1 cellular context compared by ENCODE assay signal in genomic region chr1:46340404-46341221, GRCh38.
TF ChIP-seq lines count a peak whose summit lies in the region.

Gene NSUN4, plus strand, starts transcription at chr1:46340807. Its CDS starts 20 bp downstream, at chr1:46340827.

TF ChIP-seq in K562, 482 proteins besides CTCF, POLR2A, EP300 and RAD21 (continued from another document and continues in another):
- peak in 2 of 3 experiments; percentile 91 to 99; a peak in 5 of 6 replicates for TF ChIP-seq ZBTB11 (CRISPR knock-in tag; IDR thresholded peaks at IDR 0.05)
- TF ChIP-seq ARID2 (IDR thresholded peaks at IDR 0.05) = no peak
- TF ChIP-seq HNRNPL (IDR thresholded peaks at IDR 0.05; ENCODE audit: low read depth, low read length) = no peak
- peak; percentile 73; the same call in 1 of the 2 replicates for TF ChIP-seq IRF1 (CRISPR knock-in tag; IDR thresholded peaks at IDR 0.05; ENCODE audit: borderline replicate concordance)
- no peak for TF ChIP-seq EZH2 (IDR thresholded peaks at IDR 0.05; ENCODE audit: borderline replicate concordance, low read depth, low read length)
- TF ChIP-seq SMARCA4 (IDR thresholded peaks at IDR 0.05) = peak; percentile 21; the same call in 1 of the 2 replicates
- TF ChIP-seq FOXM1 (IDR thresholded peaks at IDR 0.05; ENCODE audit: low read depth) = 0 out of 2 replicates have a peak, but pooled peaks have one; percentile 27
- TF ChIP-seq FOXM1 (CRISPR knock-in tag; IDR thresholded peaks at IDR 0.05; ENCODE audit: low read depth) = peak; percentile 86
- no peak for TF ChIP-seq RBM17 (IDR thresholded peaks at IDR 0.05; ENCODE audit: borderline replicate concordance, low read depth, low read length)
- peak; percentile 96 for TF ChIP-seq NBN (IDR thresholded peaks at IDR 0.05; ENCODE audit: low read depth)
- TF ChIP-seq NCOA6 (IDR thresholded peaks at IDR 0.05) = no peak
- peak; percentile 96 for TF ChIP-seq POLR2B (IDR thresholded peaks at IDR 0.05; ENCODE audit: low read depth, partially characterized antibody)
- TF ChIP-seq USF1 (CRISPR knock-in tag; IDR thresholded peaks at IDR 0.05) = 0 out of 2 replicates have a peak, but pooled peaks have one; percentile 36
- 0 out of 2 replicates have a peak, but pooled peaks have one; percentile 4 for TF ChIP-seq ZNF766 (CRISPR knock-in tag; conservative IDR thresholded peaks at IDR 0.05)
- peak; percentile 99 for TF ChIP-seq MYC (IDR thresholded peaks at IDR 0.05; ENCODE audit: low read depth, low read length)
- peak; percentile 97 for TF ChIP-seq MYC (CRISPR knock-in tag; IDR thresholded peaks at IDR 0.05; ENCODE audit: borderline replicate concordance, low read depth)
- peak; percentile 83; the same call in 1 of the 2 replicates for TF ChIP-seq TCF7 (IDR thresholded peaks at IDR 0.05; ENCODE audit: borderline replicate concordance)
- no peak for TF ChIP-seq ZNF644 (tag; IDR thresholded peaks at IDR 0.05; ENCODE audit: low read depth)
- TF ChIP-seq GATAD2A (IDR thresholded peaks at IDR 0.05) = peak; percentile 91; the same call in 1 of the 2 replicates
- peak; percentile 55; the same call in 1 of the 2 replicates for TF ChIP-seq STAT5A (IDR thresholded peaks at IDR 0.05; ENCODE audit: borderline replicate concordance, low read length)
- no peak for TF ChIP-seq MCM5 (IDR thresholded peaks at IDR 0.05; ENCODE audit: low read depth)
- TF ChIP-seq ZNF212 (CRISPR knock-in tag; IDR thresholded peaks at IDR 0.05) = 0 out of 2 replicates have a peak, but pooled peaks have one; percentile 40
- TF ChIP-seq ZFX (CRISPR knock-in tag; IDR thresholded peaks at IDR 0.05) = peak; percentile 76
- TF ChIP-seq ZNF12 (CRISPR knock-in tag; IDR thresholded peaks at IDR 0.05) = peak; percentile 54
- TF ChIP-seq HOXB6 (CRISPR knock-in tag; IDR thresholded peaks at IDR 0.05; ENCODE audit: borderline replicate concordance) = no peak
- TF ChIP-seq PHB2 (IDR thresholded peaks at IDR 0.05; ENCODE audit: low read depth) = no peak; the same call in 1 of the 2 replicates
- no peak for TF ChIP-seq SRSF3 (IDR thresholded peaks at IDR 0.05; ENCODE audit: insufficient read depth, low read length)
- TF ChIP-seq NR4A1 (CRISPR knock-in tag; IDR thresholded peaks at IDR 0.05) = peak; percentile 59; the same call in 1 of the 2 replicates
- peak; percentile 65 for TF ChIP-seq NR4A1 (tag; IDR thresholded peaks at IDR 0.05)
- peak; percentile 70; the same call in 1 of the 2 replicates for TF ChIP-seq E2F1 (CRISPR knock-in tag; IDR thresholded peaks at IDR 0.05)
- peak; percentile 20; the same call in 1 of the 2 replicates for TF ChIP-seq MITF (IDR thresholded peaks at IDR 0.05)
- TF ChIP-seq RBM39 (optimal IDR thresholded peaks at IDR 0.05; ENCODE audit: low read depth, low read length) = peak; percentile 68
- TF ChIP-seq ZNF124 (CRISPR knock-in tag; IDR thresholded peaks at IDR 0.05) = no peak
- peak; percentile 50 to 55 for TF ChIP-seq E2F6 (IDR thresholded peaks at IDR 0.05; ENCODE audit: borderline replicate concordance in 1 of 2, extremely low read depth in 1 of 2, insufficient read depth in 1 of 2, insufficient read length in 1 of 2, low read depth in 1 of 2, low read length in 1 of 2, poor library complexity in 1 of 2, severe bottlenecking in 1 of 2)
- no peak for TF ChIP-seq ZKSCAN8 (CRISPR knock-in tag; IDR thresholded peaks at IDR 0.05)
- peak; percentile 79 for TF ChIP-seq FIP1L1 (IDR thresholded peaks at IDR 0.05; ENCODE audit: low read depth, low read length, poor library complexity, severe bottlenecking)
- TF ChIP-seq E2F5 (CRISPR knock-in tag; IDR thresholded peaks at IDR 0.05) = peak; percentile 77; the same call in 1 of the 2 replicates
- no peak for TF ChIP-seq MCM2 (IDR thresholded peaks at IDR 0.05; ENCODE audit: low read depth)
- TF ChIP-seq E2F3 (CRISPR knock-in tag; IDR thresholded peaks at IDR 0.05) = peak; percentile 53
- TF ChIP-seq CEBPB (tag; IDR thresholded peaks at IDR 0.05) = peak; percentile 98
- peak; percentile 27; the same call in 1 of the 2 replicates for TF ChIP-seq HSF4 (CRISPR knock-in tag; IDR thresholded peaks at IDR 0.05; ENCODE audit: borderline replicate concordance)
- TF ChIP-seq BHLHE40 (IDR thresholded peaks at IDR 0.05; ENCODE audit: low read length) = peak; percentile 79
- 0 out of 4 replicates have a peak, but pooled peaks of 1 of the 2 experiments have one; percentile 58 for TF ChIP-seq NONO (IDR thresholded peaks at IDR 0.05; ENCODE audit: low read depth in 2 of 2, low read length in 1 of 2)
- peak; percentile 56 for TF ChIP-seq RBM22 (IDR thresholded peaks at IDR 0.05; ENCODE audit: low read depth, low read length, poor library complexity, severe bottlenecking)
- no peak for TF ChIP-seq IRF2 (CRISPR knock-in tag; IDR thresholded peaks at IDR 0.05)
- no peak for TF ChIP-seq CEBPZ (IDR thresholded peaks at IDR 0.05; ENCODE audit: borderline replicate concordance, low read depth, low read length)
- TF ChIP-seq ZNF609 (CRISPR knock-in tag; IDR thresholded peaks at IDR 0.05; ENCODE audit: borderline replicate concordance) = peak; percentile 33
